8 cellular contexts compared by ENCODE assay signal in genomic region chr19:16293133-16294085, GRCh38. TPM values are rescaled to one million over a fixed set of nuclear protein-coding genes. Genes with fewer than 3 reads are reported as not detected.
DNase-seq lines count a peak whose midpoint lies in the region; ATAC-seq and TF ChIP-seq lines count a peak whose summit lies in the region.

No MANE protein-coding gene starts in this region.

- H3K27ac ChIP-seq in PC-9 (peak overlapping the region; percentile 70), esophagus (ENCODE audit: low read depth in 2 of 2, low read length in 1 of 2) (peak overlapping the region; percentile 57 to 82)

- H3K36me3 ChIP-seq in Caco-2 (ENCODE audit: control insufficient read depth, insufficient read depth, low read length): no peaks in the 10 kb centered on the region
- no peaks in the 10 kb centered on the region for H3K36me3 ChIP-seq in PC-9 (ENCODE audit: low read depth)
- no peaks in the 10 kb centered on the region for H3K36me3 ChIP-seq in esophagus (ENCODE audit: control insufficient read depth in 2 of 2, insufficient read depth in 2 of 2, low read length in 1 of 2)

- POLR2A ChIA-PET in Caco-2 (lab: Charles Lee): no interaction called here
- POLR2A ChIA-PET in PC-9 (lab: Charles Lee; ENCODE audit: unreplicated experiment): interaction anchor here (0.6 kb wide), 1 partner anchor 325 kb away, joined by 6 read pairs; no protein-coding TSS in a partner anchor

- H3K27me3 Mint-ChIP-seq in Caco-2 (ENCODE audit: insufficient read depth, unreplicated experiment): no peaks in the 10 kb centered on the region
- peaks cover 13% of the 10 kb centered on the region for H3K27me3 Mint-ChIP-seq in osteocyte (ENCODE audit: unreplicated experiment)

- peak overlapping the region; percentile 63 for H3K4me2 ChIP-seq in PC-9

- H3K27me3 ChIP-seq in Caco-2 (replicated peaks; ENCODE audit: control insufficient read depth, insufficient read depth, low read length) (no peaks in the 10 kb centered on the region; the same call in 1 of the 2 replicates), PC-9 (ENCODE audit: insufficient read depth, low read depth) (no peaks in the 10 kb centered on the region), esophagus (ENCODE audit: control insufficient read depth in 1 of 2, insufficient read depth in 2 of 2, low read length in 2 of 2) (no peaks in the 10 kb centered on the region)

- H3F3A ChIP-seq in PC-9 (ENCODE audit: insufficient read depth, low read depth): peaks cover 61% of the 10 kb centered on the region

- H3K9me3 ChIP-seq in Caco-2 (no peaks in the 10 kb centered on the region), PC-9 (ENCODE audit: insufficient read depth, low read depth) (no peaks in the 10 kb centered on the region), esophagus (ENCODE audit: control insufficient read depth in 2 of 2, insufficient read depth in 1 of 2, low read depth in 1 of 2, low read length in 1 of 2) (no peaks in the 10 kb centered on the region)

- H3K36me3 Mint-ChIP-seq in Caco-2 (ENCODE audit: insufficient read depth, unreplicated experiment) (no peaks in the 10 kb centered on the region), osteocyte (ENCODE audit: unreplicated experiment) (no peaks in the 10 kb centered on the region)

- no peaks in the 10 kb centered on the region for H3K4me1 Mint-ChIP-seq in Caco-2 (ENCODE audit: low read depth, unreplicated experiment)
- peaks cover 14% of the 10 kb centered on the region for H3K4me1 Mint-ChIP-seq in osteocyte (ENCODE audit: unreplicated experiment)

- intact Hi-C loops in Caco-2 (cut with micrococcal nuclease; ENCODE audit: unreplicated experiment): no loop called here
- intact Hi-C loops in PC-9 (cut with micrococcal nuclease; ENCODE audit: unreplicated experiment): loop anchor here (2.0 kb wide), 1 partner anchor 15 kb away; no protein-coding TSS in a partner anchor

- no peaks in the 10 kb centered on the region for H3K79me2 ChIP-seq in PC-9 (ENCODE audit: low read depth)

- H3K27ac Mint-ChIP-seq in Caco-2 (ENCODE audit: unreplicated experiment) (no peak overlapping the region), osteocyte (ENCODE audit: unreplicated experiment) (peak overlapping the region; percentile 86)

- DNase-seq in Caco-2: peak; percentile 16 to 35
- peak; percentile 61 to 92 for DNase-seq in PC-9
- no peak for DNase-seq in osteocyte (ENCODE audit: extremely low spot score, unreplicated experiment)
- no peak for DNase-seq in effector CD4-positive, alpha-beta T cell
- DNase-seq in stimulated activated CD4-positive, alpha-beta T cell treated with anti-CD3 and anti-CD28 coated beads, Interleukin-15, amount 100 ng/mL, for 24 hours: no peak

- no peak for TF ChIP-seq CTCF in Caco-2 (IDR thresholded peaks at IDR 0.05; ENCODE audit: insufficient read depth in 1 of 2, low read depth in 1 of 2, low read length in 1 of 2, severe bottlenecking in 1 of 2, unreplicated experiment in 1 of 2)
- TF ChIP-seq CTCF in PC-9 (conservative IDR thresholded peaks at IDR 0.05): no peak
- no peak for TF ChIP-seq CTCF in osteocyte (IDR thresholded peaks at IDR 0.05)

- WGBS in esophagus, 2 donors: 21 to 26% methylated on average over 27 of the region's 27 CpGs

- H3K4me1 ChIP-seq in Caco-2 (peaks cover 7% of the 10 kb centered on the region; the same call in 1 of the 2 replicates), PC-9 (replicated peaks; ENCODE audit: insufficient read depth) (peaks cover 41% of the 10 kb centered on the region), esophagus (ENCODE audit: control insufficient read depth in 2 of 2, insufficient read depth in 2 of 2, low read length in 1 of 2) (no peaks in the 10 kb centered on the region)

- H3K4me3 Mint-ChIP-seq in Caco-2 (ENCODE audit: unreplicated experiment): peak overlapping the region; percentile 55
- H3K4me3 Mint-ChIP-seq in osteocyte (ENCODE audit: unreplicated experiment): peak overlapping the region; percentile 53

- H4K20me1 ChIP-seq in PC-9 (ENCODE audit: insufficient read depth): no peaks in the 10 kb centered on the region

- CTCF ChIA-PET in Caco-2 (lab: Charles Lee): no interaction called here
- CTCF ChIA-PET in PC-9 (lab: Charles Lee): no interaction called here

- ATAC-seq in GM21528 (IDR thresholded peaks at IDR 0.05; ENCODE audit: low FRiP score, unreplicated experiment) (no peak), esophagus mucosa (no peak)

- no peaks in the 10 kb centered on the region for H3K9me3 Mint-ChIP-seq in Caco-2 (ENCODE audit: unreplicated experiment)
- H3K9me3 Mint-ChIP-seq in osteocyte (ENCODE audit: unreplicated experiment): no peaks in the 10 kb centered on the region

- 0 out of 2 replicates have a peak overlapping the region, but pooled peaks have one; percentile 9 for H2AFZ ChIP-seq in PC-9

- H3K4me3 ChIP-seq in Caco-2 (ENCODE audit: low read depth, low read length) (no peak overlapping the region), PC-9 (peak overlapping the region; percentile 22; the same call in 1 of the 2 replicates), esophagus (ENCODE audit: low read depth in 1 of 2, low read length in 2 of 2) (no peak overlapping the region)

- H3K9me2 ChIP-seq in PC-9 (ENCODE audit: insufficient read depth): no peaks in the 10 kb centered on the region

- BruUV-seq in Caco-2 (replicated peaks; lab: Mats Ljungman, UMichigan) (no TSS peak), PC-9 (replicated peaks; lab: Mats Ljungman, UMichigan) (no TSS peak)

RNA-seq across cellular contexts. Expression of gene KLF2, which starts 31.2 kb away (rescaled TPM):
- total RNA-seq in Caco-2 (2022): 0.77 and 1.2 TPM in 2 replicates
- 1.6 and 2.0 TPM in 2 replicates for total RNA-seq in PC-9 (2021)
- 10 to 100 TPM in 1 of 2 donors, 1 to 10 TPM in 1; 2.4 to 12.1 TPM for polyA plus RNA-seq in esophagus
- 41.4 and 55.5 TPM in 2 replicates for total RNA-seq in osteocyte
- 5.2 TPM for total RNA-seq in esophagus mucosa

Comparison
In these comparisons a context has a peak if more than half of its experiments do, and no peak if none do; other contexts are left out.
1. DNase-seq: peak in Caco-2 (2 of 2) and PC-9 (2 of 2); none in osteocyte (single experiment), effector CD4-positive, alpha-beta T cell (single experiment) and stimulated activated CD4-positive, alpha-beta T cell treated with anti-CD3 and anti-CD28 coated beads, Interleukin-15, amount 100 ng/mL, for 24 hours (single experiment).